In genomic region chrX:151982217-151982616, GRCh38 we compare ENCODE assay signal across 14 cellular contexts. TPM values are rescaled to one million over a fixed set of nuclear protein-coding genes. Genes with fewer than 3 reads are reported as not detected.
A peak's percentile ranks its signal among the peaks of the same experiment; 100 is the strongest.
DNase-seq lines count a peak whose midpoint lies in the region; ATAC-seq, FAIRE-seq and TF ChIP-seq lines count a peak whose summit lies in the region.
"Had no signal": no experiment of that assay in that cellular context is flagged by ENCODE, and none has a peak within 500 bp of the region (broad histone marks: within the 10 kb centered on the region; RNA-seq: fewer than 3 reads in every experiment).

No MANE protein-coding gene starts in this region.

- H3K4me1 Mint-ChIP-seq in activated naive CD8-positive, alpha-beta T cell treated with anti-CD3 and anti-CD28 coated beads, Interleukin-2, amount 50 U/mL, for 24 hours: no peaks in the 10 kb centered on the region
- no peaks in the 10 kb centered on the region for H3K4me1 Mint-ChIP-seq in activated CD8-positive, alpha-beta T cell treated with anti-CD3 and anti-CD28 coated beads, Interleukin-2, amount 10 ng/mL, durations not matched to agents 7 days and 5 days (ENCODE audit: low read depth)
- no peaks in the 10 kb centered on the region for H3K4me1 Mint-ChIP-seq in activated CD4-positive, alpha-beta T cell treated with anti-CD3 and anti-CD28 coated beads, Interleukin-2, amount 10 ng/mL, durations not matched to agents 7 days and 5 days

- no peak overlapping the region for H3K27ac Mint-ChIP-seq in activated naive CD8-positive, alpha-beta T cell treated with anti-CD3 and anti-CD28 coated beads, Interleukin-2, amount 50 U/mL, for 24 hours
- no peak overlapping the region for H3K27ac Mint-ChIP-seq in activated CD8-positive, alpha-beta T cell treated with anti-CD3 and anti-CD28 coated beads, Interleukin-2, amount 10 ng/mL, durations not matched to agents 7 days and 5 days
- H3K27ac Mint-ChIP-seq in activated CD4-positive, alpha-beta T cell treated with anti-CD3 and anti-CD28 coated beads, Interleukin-2, amount 10 ng/mL, durations not matched to agents 7 days and 5 days: no peak overlapping the region

- H3K27me3 Mint-ChIP-seq in activated naive CD8-positive, alpha-beta T cell treated with anti-CD3 and anti-CD28 coated beads, Interleukin-2, amount 50 U/mL, for 24 hours: peaks cover 2% of the 10 kb centered on the region
- no peaks in the 10 kb centered on the region for H3K27me3 Mint-ChIP-seq in activated CD8-positive, alpha-beta T cell treated with anti-CD3 and anti-CD28 coated beads, Interleukin-2, amount 10 ng/mL, durations not matched to agents 7 days and 5 days (ENCODE audit: low read depth)
- no peaks in the 10 kb centered on the region for H3K27me3 Mint-ChIP-seq in activated CD4-positive, alpha-beta T cell treated with anti-CD3 and anti-CD28 coated beads, Interleukin-2, amount 10 ng/mL, durations not matched to agents 7 days and 5 days

- no peaks in the 10 kb centered on the region for H3K36me3 Mint-ChIP-seq in activated naive CD8-positive, alpha-beta T cell treated with anti-CD3 and anti-CD28 coated beads, Interleukin-2, amount 50 U/mL, for 24 hours (ENCODE audit: low read depth)
- H3K36me3 Mint-ChIP-seq in activated CD8-positive, alpha-beta T cell treated with anti-CD3 and anti-CD28 coated beads, Interleukin-2, amount 10 ng/mL, durations not matched to agents 7 days and 5 days (ENCODE audit: low read depth): no peaks in the 10 kb centered on the region
- no peaks in the 10 kb centered on the region for H3K36me3 Mint-ChIP-seq in activated CD4-positive, alpha-beta T cell treated with anti-CD3 and anti-CD28 coated beads, Interleukin-2, amount 10 ng/mL, durations not matched to agents 7 days and 5 days (ENCODE audit: low read depth)

- ATAC-seq in activated naive CD8-positive, alpha-beta T cell treated with anti-CD3 and anti-CD28 coated beads, Interleukin-2, amount 50 U/mL, for 24 hours: no peak
- ATAC-seq in activated CD8-positive, alpha-beta T cell treated with anti-CD3 and anti-CD28 coated beads, Interleukin-2, amount 10 ng/mL, durations not matched to agents 7 days and 5 days: no peak
- ATAC-seq: upper lobe of right lung had no signal

- TF ChIP-seq CTCF in bronchial epithelial cell (IDR thresholded peaks at IDR 0.05; ENCODE audit: insufficient read depth, low read length, severe bottlenecking): no peak

- CTCF ChIA-PET in activated CD8-positive, alpha-beta T cell treated with anti-CD3 and anti-CD28 coated beads, Interleukin-2, amount 10 ng/mL, durations not matched to agents 7 days and 5 days (lab: Charles Lee): no interaction called here
- CTCF ChIA-PET in activated CD4-positive, alpha-beta T cell treated with anti-CD3 and anti-CD28 coated beads, Interleukin-2, amount 10 ng/mL, durations not matched to agents 7 days and 5 days (lab: Charles Lee): no interaction called here

- no peak overlapping the region for H3K4me3 ChIP-seq in bronchial epithelial cell (ENCODE audit: low read depth, low read length)
- H3K4me3 ChIP-seq: upper lobe of right lung had no signal

- no peaks in the 10 kb centered on the region for H3K27me3 ChIP-seq in bronchial epithelial cell (ENCODE audit: control insufficient read depth, insufficient read depth, low read length)
- H3K27me3 ChIP-seq: upper lobe of right lung had no signal

- DNase-seq in COLO829 (ENCODE audit: low spot score) (peak; percentile 64), MV-4-11 (lab: John Stamatoyannopoulos, UW) (peak; percentile 4), bronchial epithelial cell (ENCODE audit: low read depth) (peak; percentile 58), lung microvascular endothelial cell (ENCODE audit: low read depth in 2 of 2) (peak; percentile 50 to 77), T-helper 1 cell (no peak)
- DNase-seq in activated naive CD8-positive, alpha-beta T cell treated with anti-CD3 and anti-CD28 coated beads, Interleukin-2, amount 50 U/mL, for 24 hours: no peak
- no peak for DNase-seq in activated CD8-positive, alpha-beta T cell treated with anti-CD3 and anti-CD28 coated beads, Interleukin-2, amount 10 ng/mL, durations not matched to agents 7 days and 5 days
- no peak for DNase-seq in activated CD4-positive, alpha-beta T cell treated with anti-CD3 and anti-CD28 coated beads, Interleukin-2, amount 10 ng/mL, durations not matched to agents 7 days and 5 days
- DNase-seq: activated T-cell treated with anti-CD3 and anti-CD28 coated beads, Interleukin-2, amount 50 U/mL, for 48 hours; mesendoderm; stimulated activated CD4-positive, alpha-beta T cell treated with anti-CD3 and anti-CD28 coated beads, Interleukin-2, amount 100 ng/mL, for 24 hours; SW 1271; upper lobe of right lung had no signal

- POLR2A ChIA-PET in activated CD8-positive, alpha-beta T cell treated with anti-CD3 and anti-CD28 coated beads, Interleukin-2, amount 10 ng/mL, durations not matched to agents 7 days and 5 days (lab: Charles Lee): no interaction called here
- POLR2A ChIA-PET in activated CD4-positive, alpha-beta T cell treated with anti-CD3 and anti-CD28 coated beads, Interleukin-2, amount 10 ng/mL, durations not matched to agents 7 days and 5 days (lab: Charles Lee): no interaction called here

- H3K9me3 Mint-ChIP-seq in activated naive CD8-positive, alpha-beta T cell treated with anti-CD3 and anti-CD28 coated beads, Interleukin-2, amount 50 U/mL, for 24 hours: no peaks in the 10 kb centered on the region
- H3K9me3 Mint-ChIP-seq in activated CD8-positive, alpha-beta T cell treated with anti-CD3 and anti-CD28 coated beads, Interleukin-2, amount 10 ng/mL, durations not matched to agents 7 days and 5 days (ENCODE audit: insufficient read depth): no peaks in the 10 kb centered on the region
- H3K9me3 Mint-ChIP-seq in activated CD4-positive, alpha-beta T cell treated with anti-CD3 and anti-CD28 coated beads, Interleukin-2, amount 10 ng/mL, durations not matched to agents 7 days and 5 days: no peaks in the 10 kb centered on the region

- no peak for FAIRE-seq in bronchial epithelial cell (lab: Jason Lieb, UNC)

- no peak overlapping the region for H3K4me3 Mint-ChIP-seq in activated naive CD8-positive, alpha-beta T cell treated with anti-CD3 and anti-CD28 coated beads, Interleukin-2, amount 50 U/mL, for 24 hours
- no peak overlapping the region for H3K4me3 Mint-ChIP-seq in activated CD8-positive, alpha-beta T cell treated with anti-CD3 and anti-CD28 coated beads, Interleukin-2, amount 10 ng/mL, durations not matched to agents 7 days and 5 days
- H3K4me3 Mint-ChIP-seq in activated CD4-positive, alpha-beta T cell treated with anti-CD3 and anti-CD28 coated beads, Interleukin-2, amount 10 ng/mL, durations not matched to agents 7 days and 5 days: no peak overlapping the region

- no peaks in the 10 kb centered on the region for H3K36me3 ChIP-seq in bronchial epithelial cell (ENCODE audit: control insufficient read depth, insufficient read depth, low read length)
- H3K36me3 ChIP-seq: upper lobe of right lung had no signal

RNA-seq across cellular contexts. Expression of gene GABRE, which starts 7.7 kb away (rescaled TPM):
- total RNA-seq in bronchial epithelial cell (29.2 and 32.1 TPM in 2 replicates), lung microvascular endothelial cell (7.6 and 20.0 TPM in 2 replicates)
- total RNA-seq in activated CD8-positive, alpha-beta T cell treated with anti-CD3 and anti-CD28 coated beads, Interleukin-2, amount 10 ng/mL, durations not matched to agents 7 days and 5 days: not detected
- not detected for total RNA-seq in activated CD4-positive, alpha-beta T cell treated with anti-CD3 and anti-CD28 coated beads, Interleukin-2, amount 10 ng/mL, durations not matched to agents 7 days and 5 days
- total RNA-seq: G401 had no signal

Comparison
In these comparisons a context has a peak if more than half of its experiments do, and no peak if none do; other contexts are left out.
1. DNase-seq: peak in COLO829 (single experiment), MV-4-11 (single experiment), bronchial epithelial cell (single experiment) and lung microvascular endothelial cell (2 of 2); none in T-helper 1 cell (0 of 5), activated naive CD8-positive, alpha-beta T cell treated with anti-CD3 and anti-CD28 coated beads, Interleukin-2, amount 50 U/mL, for 24 hours (single experiment), activated CD8-positive, alpha-beta T cell treated with anti-CD3 and anti-CD28 coated beads, Interleukin-2, amount 10 ng/mL, durations not matched to agents 7 days and 5 days (single experiment) and activated CD4-positive, alpha-beta T cell treated with anti-CD3 and anti-CD28 coated beads, Interleukin-2, amount 10 ng/mL, durations not matched to agents 7 days and 5 days (single experiment).